Comparison of ENCODE assay signal across 24 cellular contexts in the genomic region with DNA sequence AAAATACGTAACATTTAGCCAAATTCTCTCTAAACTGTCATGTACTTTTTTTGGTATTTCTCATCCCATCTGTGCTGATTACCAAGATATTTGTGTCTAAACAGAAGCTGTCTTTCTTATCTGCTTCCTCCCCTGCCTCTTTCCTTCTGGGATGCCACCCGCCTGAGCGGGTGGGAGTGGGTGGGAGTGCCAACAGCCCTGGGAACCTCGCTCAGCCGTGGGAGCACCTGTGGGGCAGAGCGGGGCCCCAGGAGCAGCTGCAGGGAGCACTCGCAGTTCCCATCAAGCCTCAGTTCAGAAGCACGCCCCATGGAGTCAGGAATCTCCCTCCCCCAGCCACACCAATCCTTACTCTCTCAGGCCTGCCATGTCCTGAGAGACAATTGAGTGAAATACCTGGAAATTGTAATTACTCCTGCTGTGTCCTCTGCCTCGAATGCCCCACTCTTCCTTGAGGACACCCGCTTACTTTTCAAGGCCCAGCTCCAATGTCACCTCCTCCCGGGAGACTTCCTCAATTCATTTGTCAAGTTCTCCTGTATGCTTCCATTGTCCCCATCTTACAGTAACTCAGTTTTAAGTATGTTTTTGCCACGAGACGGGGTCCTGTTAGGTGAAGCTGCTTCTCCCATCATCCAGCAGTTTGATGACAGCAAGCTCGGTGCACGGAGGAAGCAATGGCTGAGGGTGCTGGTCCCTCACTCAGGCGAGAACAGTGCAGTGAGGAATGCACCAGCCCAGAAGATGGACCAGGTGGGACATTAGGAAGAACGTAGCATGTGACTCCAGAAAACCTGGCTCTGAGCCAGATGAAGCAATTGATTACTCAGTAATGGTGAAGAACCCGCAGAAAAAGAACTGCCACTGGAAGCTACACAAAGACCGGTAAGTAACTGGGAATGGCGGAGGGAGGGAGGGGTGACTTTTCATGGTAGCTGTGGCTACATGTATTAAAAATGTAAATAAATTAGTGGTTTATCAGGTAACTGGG.
DNase-seq lines count a peak whose midpoint lies in the region; TF ChIP-seq lines count a peak whose summit lies in the region.
"Had no signal": no experiment of that assay in that cellular context is flagged by ENCODE, and none has a peak within 500 bp of the region (broad histone marks: within the 10 kb centered on the region; RNA-seq: fewer than 3 reads in every experiment).

No MANE protein-coding gene starts in this region.

- peaks cover 4% of the 10 kb centered on the region for H3K36me3 Mint-ChIP-seq in activated CD4-positive, alpha-beta T cell treated with anti-CD3 and anti-CD28 coated beads, Interleukin-2, amount 10 ng/mL, durations not matched to agents 24 days and 14 days (ENCODE audit: low read depth)
- peaks cover 2% of the 10 kb centered on the region for H3K36me3 Mint-ChIP-seq in neural progenitor cell

- H3K4me2 ChIP-seq in neural progenitor cell = no peak overlapping the region
- H3K4me2 ChIP-seq: GM23338 had no signal

- no peaks in the 10 kb centered on the region for H3K27me3 Mint-ChIP-seq in activated CD4-positive, alpha-beta T cell treated with anti-CD3 and anti-CD28 coated beads, Interleukin-2, amount 10 ng/mL, durations not matched to agents 24 days and 14 days
- H3K27me3 Mint-ChIP-seq in neural progenitor cell (ENCODE audit: insufficient read depth, low read depth) = no peaks in the 10 kb centered on the region
- H3K27me3 Mint-ChIP-seq: T-cell had no signal

- TF ChIP-seq CTCF in neural progenitor cell (IDR thresholded peaks at IDR 0.05) = no peak

- H3F3A ChIP-seq in neural progenitor cell (ENCODE audit: low read depth) = no peaks in the 10 kb centered on the region

- peaks cover 9% of the 10 kb centered on the region for H4K20me1 ChIP-seq in neural progenitor cell (ENCODE audit: low read depth)

- H3K27me3 ChIP-seq in neural progenitor cell = no peaks in the 10 kb centered on the region
- H3K27me3 ChIP-seq: BE2C, SJSA1 had no signal

- H3K9me3 Mint-ChIP-seq in activated CD4-positive, alpha-beta T cell treated with anti-CD3 and anti-CD28 coated beads, Interleukin-2, amount 10 ng/mL, durations not matched to agents 24 days and 14 days = no peaks in the 10 kb centered on the region
- H3K9me3 Mint-ChIP-seq in neural progenitor cell = no peaks in the 10 kb centered on the region
- H3K9me3 Mint-ChIP-seq: CD14-positive monocyte, GM23338, H9, HFFc6, T-cell had no signal

- H3K9ac ChIP-seq in neural progenitor cell = no peak overlapping the region

- DNase-seq in DMS 273 (lab: John Stamatoyannopoulos, UW; ENCODE audit: unreplicated experiment) (peak; percentile 4), DMS 273 treated with DMSO at 0.1 percent for 48 hours (lab: John Stamatoyannopoulos, UW) (no peak), SK-N-DZ (ENCODE audit: low spot score) (peak; percentile 28), neural progenitor cell (ENCODE audit: low spot score) (no peak), NCI-H2107 (lab: John Stamatoyannopoulos, UW) (no peak), epidermal melanocyte (ENCODE audit: insufficient read length, low spot score) (no peak)
- peak; percentile 40 for DNase-seq in activated CD4-positive, alpha-beta T cell treated with anti-CD3 and anti-CD28 coated beads, Interleukin-2, amount 10 ng/mL, durations not matched to agents 24 days and 14 days
- no peak for DNase-seq in activated CD4-positive, alpha-beta T cell treated with anti-CD3 and anti-CD28 coated beads for 1 hour
- DNase-seq: BE2C, GDM1, H9, HFFc6, Kasumi-1, NCI-H1092 treated with DMSO at 0.1 percent for 48 hours, NCI-H1436 treated with DMSO at 0.1 percent for 48 hours, NCI-H187 treated with DMSO at 0.1 percent for 48 hours, NCI-H526, Right ventricle myocardium superior, RPMI8226, T-cell had no signal

- intact Hi-C loops in activated CD4-positive, alpha-beta T cell treated with anti-CD3 and anti-CD28 coated beads, Interleukin-2, amount 10 ng/mL, durations not matched to agents 24 days and 14 days (cut with micrococcal nuclease) = no loop called here

- H3K4me1 Mint-ChIP-seq in activated CD4-positive, alpha-beta T cell treated with anti-CD3 and anti-CD28 coated beads, Interleukin-2, amount 10 ng/mL, durations not matched to agents 24 days and 14 days = peaks cover 1% of the 10 kb centered on the region
- H3K4me1 Mint-ChIP-seq in neural progenitor cell = peaks cover 5% of the 10 kb centered on the region

- no peak overlapping the region for H3K4me3 Mint-ChIP-seq in activated CD4-positive, alpha-beta T cell treated with anti-CD3 and anti-CD28 coated beads, Interleukin-2, amount 10 ng/mL, durations not matched to agents 24 days and 14 days
- H3K4me3 Mint-ChIP-seq in neural progenitor cell = peak overlapping the region; percentile 50
- H3K4me3 Mint-ChIP-seq: CD14-positive monocyte, GM23338, H9, HFFc6, T-cell had no signal

- H3K27ac ChIP-seq in neural progenitor cell = no peak overlapping the region
- H3K27ac ChIP-seq: 22Rv1, SJSA1 had no signal

- no peaks in the 10 kb centered on the region for H3K9me3 ChIP-seq in neural progenitor cell (ENCODE audit: low read depth)
- H3K9me3 ChIP-seq: BE2C, SJSA1 had no signal

- H3K79me2 ChIP-seq in neural progenitor cell (ENCODE audit: low read depth) = no peaks in the 10 kb centered on the region

- no peaks in the 10 kb centered on the region for H3K36me3 ChIP-seq in neural progenitor cell
- H3K36me3 ChIP-seq: BE2C, SJSA1 had no signal

- H3K27ac Mint-ChIP-seq in activated CD4-positive, alpha-beta T cell treated with anti-CD3 and anti-CD28 coated beads, Interleukin-2, amount 10 ng/mL, durations not matched to agents 24 days and 14 days = no peak overlapping the region
- no peak overlapping the region for H3K27ac Mint-ChIP-seq in neural progenitor cell
- H3K27ac Mint-ChIP-seq: GM23338, HFFc6, T-cell had no signal

- H3K4me3 ChIP-seq in neural progenitor cell = no peak overlapping the region
- H3K4me3 ChIP-seq: GM23338, SJSA1 had no signal

- peaks cover 22% of the 10 kb centered on the region for H3K4me1 ChIP-seq in neural progenitor cell

- H2AFZ ChIP-seq in neural progenitor cell (replicated peaks) = no peak overlapping the region
- H2AFZ ChIP-seq: GM23338 had no signal

Comparison
In these comparisons a context has a peak if more than half of its experiments do, and no peak if none do; other contexts are left out.
1. DNase-seq: peak in DMS 273 (single experiment), activated CD4-positive, alpha-beta T cell treated with anti-CD3 and anti-CD28 coated beads, Interleukin-2, amount 10 ng/mL, durations not matched to agents 24 days and 14 days (single experiment) and SK-N-DZ (single experiment); none in DMS 273 treated with DMSO at 0.1 percent for 48 hours (single experiment), activated CD4-positive, alpha-beta T cell treated with anti-CD3 and anti-CD28 coated beads for 1 hour (single experiment), neural progenitor cell (single experiment), NCI-H2107 (single experiment) and epidermal melanocyte (single experiment).